Comparison of ENCODE assay signal across 8 cellular contexts in genomic region chr19:56315076-56315828, GRCh38. TPM values are rescaled to one million over a fixed set of nuclear protein-coding genes. Genes with fewer than 3 reads are reported as not detected.
A peak's percentile ranks its signal among the peaks of the same experiment; 100 is the strongest.
DNase-seq lines count a peak whose midpoint lies in the region; ATAC-seq, FAIRE-seq and TF ChIP-seq lines count a peak whose summit lies in the region.

No MANE protein-coding gene starts in this region.

- H3K4me3 ChIP-seq in parathyroid adenoma (ENCODE audit: low read depth, low read length): peak overlapping the region; percentile 77
- peak overlapping the region; percentile 46 to 75 (median 66) for H3K4me3 ChIP-seq in tibial nerve

- peak overlapping the region; percentile 98 for H3K27ac ChIP-seq in adipose tissue (ENCODE audit: low read depth, low read length)
- peak overlapping the region; percentile 99 for H3K27ac ChIP-seq in parathyroid adenoma
- peak overlapping the region; percentile 94 to 99 (median 98) for H3K27ac ChIP-seq in tibial nerve

- H2AFZ ChIP-seq in parathyroid adenoma: peak overlapping the region; percentile 96

- DNase-seq in GM12891 (ENCODE audit: insufficient read length, low spot score): peak; percentile 73
- peak; percentile 99 for DNase-seq in NCI-H1436 (lab: John Stamatoyannopoulos, UW)
- DNase-seq in SW480 (ENCODE audit: low spot score): peak; percentile 99
- DNase-seq in cardiac septum (ENCODE audit: low spot score): peak; percentile 97
- peak; percentile 88 to 96 for DNase-seq in tibial nerve (ENCODE audit: low spot score in 2 of 2)

- peak; percentile 87 for ATAC-seq in HG02840 (IDR thresholded peaks at IDR 0.05; ENCODE audit: low FRiP score, unreplicated experiment)

- TF ChIP-seq CTCF in parathyroid adenoma (IDR thresholded peaks at IDR 0.05) (no peak), tibial nerve (IDR thresholded peaks at IDR 0.05) (no peak)

- peaks cover 8% of the 10 kb centered on the region for H3K4me1 ChIP-seq in parathyroid adenoma
- H3K4me1 ChIP-seq in tibial nerve: peaks cover 0 to 17% (median 3%) of the 10 kb centered on the region in 4 donors

- peak overlapping the region; percentile 97 for H3K4me2 ChIP-seq in parathyroid adenoma (ENCODE audit: low read length)

- TF ChIP-seq EP300 in tibial nerve (IDR thresholded peaks at IDR 0.05): peak; percentile 28 to 40

- no peaks in the 10 kb centered on the region for H3K79me2 ChIP-seq in parathyroid adenoma

- H3K36me3 ChIP-seq in parathyroid adenoma (ENCODE audit: control insufficient read depth, insufficient read depth, low read length) (no peaks in the 10 kb centered on the region), tibial nerve (peaks cover 0 to 20% (median 0%) of the 10 kb centered on the region in 3 donors)

- H3K27me3 ChIP-seq in parathyroid adenoma (ENCODE audit: control insufficient read depth, insufficient read depth, low read length): no peaks in the 10 kb centered on the region
- H3K27me3 ChIP-seq in tibial nerve: no peaks in the 10 kb centered on the region

- WGBS in adipose tissue, 3 donors: 1 to 2% (median 2%) methylated on average over 37 of the region's 37 CpGs
- 2 to 3% methylated on average over 30 to 31 of the region's 37 CpGs for WGBS in tibial nerve, 2 donors

- no peaks in the 10 kb centered on the region for H3K9me3 ChIP-seq in parathyroid adenoma (ENCODE audit: control insufficient read depth, low read length)
- H3K9me3 ChIP-seq in tibial nerve: no peaks in the 10 kb centered on the region

- intact Hi-C loops in cardiac septum (cut with DNase I): loop anchor here (10.0 kb wide), 1 partner anchor 170 kb away; the partner anchor contains the start of gene ZNF444

- H3K9ac ChIP-seq in parathyroid adenoma: peak overlapping the region; percentile 75

- no peak for FAIRE-seq in GM12891 (lab: Jason Lieb, UNC)

- TF ChIP-seq POLR2A in GM12891 (IDR thresholded peaks at IDR 0.05; ENCODE audit: low read depth, low read length) (no peak), tibial nerve (IDR thresholded peaks at IDR 0.05) (peak; percentile 42 to 46)

TF ChIP-seq in GM12891, 5 proteins besides CTCF, POLR2A, EP300 and RAD21:
- TF ChIP-seq POU2F2 (IDR thresholded peaks at IDR 0.05; ENCODE audit: low read depth, low read length) (no peak), PAX5 (IDR thresholded peaks at IDR 0.05; ENCODE audit: insufficient read depth, low read length, severe bottlenecking) (no peak), POLR2AphosphoS5 (IDR thresholded peaks at IDR 0.05; ENCODE audit: low read depth, low read length) (no peak; the same call in 1 of the 2 replicates), SPI1 (IDR thresholded peaks at IDR 0.05; ENCODE audit: low read depth, low read length) (peak; percentile 72), TAF1 (IDR thresholded peaks at IDR 0.05; ENCODE audit: low read depth, low read length) (no peak)
TF ChIP-seq in GM12891: peak in this region for 1.

RNA-seq across cellular contexts. Expression of gene ZSCAN5A, which starts 0.6 kb away (rescaled TPM):
- polyA plus RNA-seq in GM12891 (2012; ENCODE audit: low read depth, missing spikeins): 5.6 TPM
- polyA plus RNA-seq in adipose tissue: 1 to 10 TPM; 3.2 to 7.5 (median 4.3) TPM
- total RNA-seq in cardiac septum (24.4 TPM), tibial nerve (10 to 100 TPM in 2 of 4 donors, 1 to 10 TPM in 2; 5.1 to 21.3 (median 10.1) TPM)

RNA-seq across cellular contexts. Expression of gene EDDM13, which starts 42.7 kb away (rescaled TPM):
- not detected for polyA plus RNA-seq in GM12891 (2012; ENCODE audit: low read depth, missing spikeins)
- 1 to 10 TPM in 1 of 3 donors, under 1 TPM in 1, not detected in 1; 0.32 to 1.2 TPM for polyA plus RNA-seq in adipose tissue
- not detected for total RNA-seq in cardiac septum
- not detected for total RNA-seq in tibial nerve

Comparison
In these comparisons a context has a peak if more than half of its experiments do, and no peak if none do; other contexts are left out.
1. Peak in every context shown above with its lines: DNase-seq, ATAC-seq, H3K4me3 ChIP-seq and H3K27ac ChIP-seq.